9 cellular contexts compared by ENCODE assay signal in genomic region chr5:88602584-88602983, GRCh38.
DNase-seq lines count a peak whose midpoint lies in the region; ATAC-seq, FAIRE-seq and TF ChIP-seq lines count a peak whose summit lies in the region.
"Had no signal": no experiment of that assay in that cellular context is flagged by ENCODE, and none has a peak within 500 bp of the region (broad histone marks: within the 10 kb centered on the region; RNA-seq: fewer than 3 reads in every experiment).

No MANE protein-coding gene starts in this region.

- WGBS in H1 (ENCODE audit: extremely low coverage in 1 of 2, insufficient coverage in 1 of 2, insufficient read length in 1 of 2, insufficient replicate concordance in 2 of 2, low coverage in 1 of 2, low lambda C conversion rate in 2 of 2, missing lambda C conversion rate in 1 of 2), 2 experiments, result 93% methylated on average over 22 of the region's 22 CpGs; no CpG with 5 or more reads in 1 of the 2 experiments

- H3K9ac ChIP-seq in H1 (replicated peaks in 1 of 4; ENCODE audit: extremely low read depth in 1 of 4, low read depth in 3 of 4, low read length in 3 of 4), result no peak overlapping the region

- H3K36me3 ChIP-seq in H1 (ENCODE audit: control insufficient read depth in 2 of 4, insufficient read depth in 4 of 4, low read length in 3 of 4), result no peaks in the 10 kb centered on the region

- no peak overlapping the region for H4K91ac ChIP-seq in H1 (replicated peaks; ENCODE audit: insufficient read length, low read length)

- H4K8ac ChIP-seq in H1 (ENCODE audit: extremely low read depth, insufficient read depth, low read length), result no peak overlapping the region

- no peaks in the 10 kb centered on the region for H3K23me2 ChIP-seq in H1 (ENCODE audit: low read depth, low read length)

- H3K56ac ChIP-seq in H1 (replicated peaks; ENCODE audit: insufficient read length, low read depth, low read length), result no peak overlapping the region

- H3K79me1 ChIP-seq in H1 (ENCODE audit: low read depth, low read length), result no peaks in the 10 kb centered on the region

- H3K79me2 ChIP-seq in H1 (ENCODE audit: control insufficient read depth in 1 of 2, insufficient read depth in 2 of 2, low read length in 2 of 2), result no peaks in the 10 kb centered on the region

- POLR2A ChIA-PET in H1 (lab: Charles Lee; ENCODE audit: partially characterized antibody), result no interaction called here

- no peak overlapping the region for H3K23ac ChIP-seq in H1 (ENCODE audit: insufficient read length)

- H3K4me3 ChIP-seq in H1 (ENCODE audit: extremely low read depth in 1 of 4, insufficient read depth in 2 of 4, low read depth in 3 of 4, low read length in 4 of 4), result no peak overlapping the region

- ATAC-seq in stimulated activated naive CD8-positive, alpha-beta T cell treated with anti-CD3 and anti-CD28 coated beads, Interleukin-15, Interleukin-2, amounts not matched to agents 100 U/mL and 50 U/mL, for 24 hours, result no peak
- no peak for ATAC-seq in activated CD4-positive, CD25-positive, alpha-beta regulatory T cell treated with anti-CD3 and anti-CD28 coated beads, Interleukin-2, amount 50 U/mL, for 24 hours

- H2BK20ac ChIP-seq in H1 (ENCODE audit: low read length), result no peak overlapping the region

- no peaks in the 10 kb centered on the region for H3K27me3 ChIP-seq in H1 (replicated peaks in 1 of 4; ENCODE audit: control insufficient read depth in 3 of 4, extremely low read depth in 1 of 4, insufficient read depth in 3 of 4, low read length in 3 of 4)

- peak; percentile 87 for FAIRE-seq in H1 (lab: Jason Lieb, UNC)

- no peak for TF ChIP-seq EP300 in H1 (IDR thresholded peaks at IDR 0.05; ENCODE audit: borderline replicate concordance in 1 of 2, low read depth in 2 of 2, low read length in 2 of 2)

- no peak overlapping the region for H3K27ac ChIP-seq in H1 (ENCODE audit: low read depth, low read length)

- H2AFZ ChIP-seq in H1 (ENCODE audit: low read length), result no peak overlapping the region

- no peak overlapping the region for H3K18ac ChIP-seq in H1 (ENCODE audit: extremely low read depth, low read length)

- CTCF ChIA-PET in H1 (lab: Charles Lee; ENCODE audit: partially characterized antibody), result interaction anchor here (0.6 to 2.4 kb wide), 28 partner anchors 9 to 758 kb away, joined by 3 to 16 read pairs (median 3); no protein-coding TSS in a partner anchor

- no peak overlapping the region for H2BK12ac ChIP-seq in H1 (ENCODE audit: low read depth, low read length)

- H2AK5ac ChIP-seq in H1 (ENCODE audit: low read depth, low read length), result no peak overlapping the region

- peak; percentile 48 to 54 for TF ChIP-seq RAD21 in H1 (IDR thresholded peaks at IDR 0.05 in 1 of 2, conservative IDR thresholded peaks at IDR 0.05 in 1 of 2; ENCODE audit: low read depth in 2 of 2, low read length in 2 of 2)

- H2BK15ac ChIP-seq in H1 (ENCODE audit: low read length), result no peak overlapping the region

- H3K14ac ChIP-seq in H1 (ENCODE audit: insufficient read length), result no peak overlapping the region

- H4K20me1 ChIP-seq in H1 (replicated peaks in 1 of 2; ENCODE audit: control insufficient read depth in 1 of 2, insufficient read depth in 2 of 2, low read length in 2 of 2), result no peaks in the 10 kb centered on the region

- H2BK5ac ChIP-seq in H1 (ENCODE audit: low read depth, low read length), result no peak overlapping the region

- TF ChIP-seq POLR2A in H1 (IDR thresholded peaks at IDR 0.05; ENCODE audit: control extremely low read depth in 1 of 2, low read depth in 2 of 2, low read length in 2 of 2), result no peak

- no peaks in the 10 kb centered on the region for H3K9me3 ChIP-seq in H1 (ENCODE audit: insufficient read depth in 2 of 2, low read depth in 1 of 2, low read length in 1 of 2)

- no peak overlapping the region for H4K5ac ChIP-seq in H1 (ENCODE audit: insufficient read length, low read depth, low read length)

- H2BK120ac ChIP-seq in H1 (replicated peaks; ENCODE audit: low read depth, low read length), result no peak overlapping the region

- peak; percentile 7 for DNase-seq in activated naive CD4-positive, alpha-beta T cell treated with Interleukin-2 at 50 U/mL for 16 hours
- no peak for DNase-seq in activated naive CD4-positive, alpha-beta T cell (lab: John Stamatoyannopoulos, UW)
- peak; percentile 46 for DNase-seq in NCI-H69 (lab: John Stamatoyannopoulos, UW)
- peak; percentile 7 to 81 for DNase-seq in H1 (ENCODE audit: low read depth in 1 of 2, low spot score in 2 of 2)
- peak; percentile 22 for DNase-seq in stimulated activated naive CD8-positive, alpha-beta T cell treated with anti-CD3 and anti-CD28 coated beads, Interleukin-15, Interleukin-2, amounts not matched to agents 100 U/mL and 50 U/mL, for 24 hours
- DNase-seq in NCI-H774 (lab: John Stamatoyannopoulos, UW), result no peak
- no peak for DNase-seq in SW480 (ENCODE audit: low spot score)
- DNase-seq: NCI-H2171 treated with DMSO at 0.1 percent for 48 hours had no signal

- no peaks in the 10 kb centered on the region for H3K4me1 ChIP-seq in H1 (replicated peaks in 1 of 4; ENCODE audit: control insufficient read depth in 3 of 4, insufficient read depth in 4 of 4, low read length in 3 of 4)

- no peak overlapping the region for H3K4me2 ChIP-seq in H1 (ENCODE audit: insufficient read depth in 1 of 2, low read depth in 2 of 2, low read length in 2 of 2)

- peak; percentile 47 to 71 (median 70) for TF ChIP-seq CTCF in H1 (IDR thresholded peaks at IDR 0.05; ENCODE audit: control extremely low read depth in 1 of 3, insufficient read depth in 1 of 3, low read depth in 1 of 3, low read length in 3 of 3)

- no peak overlapping the region for H3K4ac ChIP-seq in H1 (replicated peaks; ENCODE audit: insufficient read length, low read depth, low read length)

TF ChIP-seq in H1, 55 proteins besides CTCF, POLR2A, EP300 and RAD21:
- TF ChIP-seq KDM1A (IDR thresholded peaks at IDR 0.05; ENCODE audit: borderline replicate concordance, low read length) (peak; percentile 68; the same call in 1 of the 2 replicates), SAP30 (IDR thresholded peaks at IDR 0.05; ENCODE audit: insufficient read depth, insufficient replicate concordance, low read length) (no peak), TAF7 (optimal IDR thresholded peaks at IDR 0.05; ENCODE audit: borderline replicate concordance, low read depth, low read length) (no peak), RBBP5 (IDR thresholded peaks at IDR 0.05; ENCODE audit: borderline replicate concordance, low read depth, low read length) (no peak), EZH2 (IDR thresholded peaks at IDR 0.05; ENCODE audit: low read depth, low read length, severe bottlenecking) (no peak), RXRA (IDR thresholded peaks at IDR 0.05; ENCODE audit: insufficient read depth, low read depth, low read length) (no peak)

Comparison
In these comparisons a context has a peak if more than half of its experiments do, and no peak if none do; other contexts are left out.
1. DNase-seq: peak in activated naive CD4-positive, alpha-beta T cell treated with Interleukin-2 at 50 U/mL for 16 hours (single experiment), NCI-H69 (single experiment), H1 (2 of 2) and stimulated activated naive CD8-positive, alpha-beta T cell treated with anti-CD3 and anti-CD28 coated beads, Interleukin-15, Interleukin-2, amounts not matched to agents 100 U/mL and 50 U/mL, for 24 hours (single experiment); none in activated naive CD4-positive, alpha-beta T cell (0 of 4), NCI-H774 (single experiment) and SW480 (single experiment).